8 cellular contexts compared by ENCODE assay signal in genomic region chr7:38249849-38250248, GRCh38.
DNase-seq lines count a peak whose midpoint lies in the region; ATAC-seq lines count a peak whose summit lies in the region.
"Not testable (repeated sequence)": the region's sequence is repeated elsewhere in the genome, so short reads cannot be mapped to it uniquely, and the experiment has no call there.

No MANE protein-coding gene starts in this region.

- not testable (repeated sequence) for H3K36me3 ChIP-seq in CD8-positive, alpha-beta memory T cell (ENCODE audit: insufficient read depth, low read length)
- peaks cover 0 to 20% (median 0%) of the 10 kb centered on the region in 3 experiments for H3K36me3 ChIP-seq in naive thymus-derived CD4-positive, alpha-beta T cell (ENCODE audit: control insufficient read depth in 2 of 3, insufficient read depth in 3 of 3, low read length in 3 of 3)

- H3K27me3 ChIP-seq in CD8-positive, alpha-beta memory T cell (ENCODE audit: insufficient read depth, low read length, poor library complexity, severe bottlenecking); naive thymus-derived CD4-positive, alpha-beta T cell (ENCODE audit: control insufficient read depth in 2 of 2, insufficient read depth in 2 of 2, low read length in 2 of 2): not testable (repeated sequence)

- not testable (repeated sequence) for H3K4me3 ChIP-seq in CD8-positive, alpha-beta memory T cell (ENCODE audit: low read length); naive thymus-derived CD4-positive, alpha-beta T cell (ENCODE audit: low read length)

- H3K4me1 ChIP-seq in CD8-positive, alpha-beta memory T cell (ENCODE audit: insufficient read depth, low read length) = peaks cover 22% of the 10 kb centered on the region
- H3K4me1 ChIP-seq in naive thymus-derived CD4-positive, alpha-beta T cell (ENCODE audit: control insufficient read depth in 2 of 2, insufficient read depth in 2 of 2, low read length in 2 of 2) = peaks cover 0 to 19% of the 10 kb centered on the region in 2 donors

- CTCF ChIA-PET in CD8-positive, alpha-beta memory T cell (lab: Charles Lee); naive thymus-derived CD4-positive, alpha-beta T cell (lab: Charles Lee): not testable (repeated sequence)
- CTCF ChIA-PET in activated CD8-positive, alpha-beta T cell treated with anti-CD3 and anti-CD28 coated beads, Interleukin-2, amount 10 ng/mL, durations not matched to agents 7 days and 5 days (lab: Charles Lee) = interaction anchor here (0.9 to 1.8 kb wide), 3 partner anchors 34 to 86 kb away, joined by 3 to 4 read pairs (median 4); no protein-coding TSS in a partner anchor

- not testable (repeated sequence) for H3K27me3 Mint-ChIP-seq in CD8-positive, alpha-beta memory T cell; activated CD8-positive, alpha-beta T cell treated with anti-CD3 and anti-CD28 coated beads, Interleukin-2, amount 10 ng/mL, durations not matched to agents 7 days and 5 days (ENCODE audit: low read depth); naive thymus-derived CD4-positive, alpha-beta T cell

- H3K36me3 Mint-ChIP-seq in CD8-positive, alpha-beta memory T cell = peaks cover 29 to 72% (median 65%) of the 10 kb centered on the region in 3 donors
- peaks cover 60% of the 10 kb centered on the region for H3K36me3 Mint-ChIP-seq in activated CD8-positive, alpha-beta T cell treated with anti-CD3 and anti-CD28 coated beads, Interleukin-2, amount 10 ng/mL, durations not matched to agents 7 days and 5 days (ENCODE audit: low read depth)
- peaks cover 0 to 16% (median 8%) of the 10 kb centered on the region in 5 donors for H3K36me3 Mint-ChIP-seq in naive thymus-derived CD4-positive, alpha-beta T cell

- H3K9me3 ChIP-seq in CD8-positive, alpha-beta memory T cell (ENCODE audit: low read length); naive thymus-derived CD4-positive, alpha-beta T cell (ENCODE audit: control insufficient read depth in 2 of 3, low read length in 3 of 3): not testable (repeated sequence)

- peak overlapping the region; percentile 68 to 99 (median 88) for H3K27ac Mint-ChIP-seq in CD8-positive, alpha-beta memory T cell
- peak overlapping the region; percentile 65 for H3K27ac Mint-ChIP-seq in activated CD8-positive, alpha-beta T cell treated with anti-CD3 and anti-CD28 coated beads, Interleukin-2, amount 10 ng/mL, durations not matched to agents 7 days and 5 days
- not testable (repeated sequence) for H3K27ac Mint-ChIP-seq in naive thymus-derived CD4-positive, alpha-beta T cell

- intact Hi-C loops in naive thymus-derived CD4-positive, alpha-beta T cell (cut with micrococcal nuclease) = loop anchor here in 1 of 2 donors (2.0 kb wide), 1 partner anchor 51 kb away; no protein-coding TSS in a partner anchor

- not testable (repeated sequence) for DNase-seq in CD8-positive, alpha-beta memory T cell; activated CD8-positive, alpha-beta T cell treated with anti-CD3 and anti-CD28 coated beads, Interleukin-2, amount 10 ng/mL, durations not matched to agents 7 days and 5 days; naive thymus-derived CD4-positive, alpha-beta T cell
- peak; percentile 35 for DNase-seq in NCI-H69 (lab: John Stamatoyannopoulos, UW)

- H3K27ac ChIP-seq in CD8-positive, alpha-beta memory T cell (ENCODE audit: low read depth, low read length); naive thymus-derived CD4-positive, alpha-beta T cell (ENCODE audit: low read depth, low read length): not testable (repeated sequence)

- ATAC-seq in GM18868 (IDR thresholded peaks at IDR 0.05; ENCODE audit: unreplicated experiment) (peak; percentile 83), GM21367 (IDR thresholded peaks at IDR 0.05; ENCODE audit: unreplicated experiment) (peak; percentile 95), HG02678 (IDR thresholded peaks at IDR 0.05; ENCODE audit: unreplicated experiment) (peak; percentile 70), HG03342 (IDR thresholded peaks at IDR 0.05; ENCODE audit: unreplicated experiment) (peak; percentile 77)
- not testable (repeated sequence) for ATAC-seq in activated CD8-positive, alpha-beta T cell treated with anti-CD3 and anti-CD28 coated beads, Interleukin-2, amount 10 ng/mL, durations not matched to agents 7 days and 5 days
- peak; percentile 64 for ATAC-seq in naive thymus-derived CD4-positive, alpha-beta T cell

- H3K4me1 Mint-ChIP-seq in CD8-positive, alpha-beta memory T cell = peaks cover 45 to 70% (median 63%) of the 10 kb centered on the region in 3 donors
- peaks cover 38% of the 10 kb centered on the region for H3K4me1 Mint-ChIP-seq in activated CD8-positive, alpha-beta T cell treated with anti-CD3 and anti-CD28 coated beads, Interleukin-2, amount 10 ng/mL, durations not matched to agents 7 days and 5 days (ENCODE audit: low read depth)
- peaks cover 0 to 30% (median 9%) of the 10 kb centered on the region in 7 donors for H3K4me1 Mint-ChIP-seq in naive thymus-derived CD4-positive, alpha-beta T cell

- H3K9me3 Mint-ChIP-seq in CD8-positive, alpha-beta memory T cell; activated CD8-positive, alpha-beta T cell treated with anti-CD3 and anti-CD28 coated beads, Interleukin-2, amount 10 ng/mL, durations not matched to agents 7 days and 5 days (ENCODE audit: insufficient read depth); naive thymus-derived CD4-positive, alpha-beta T cell: not testable (repeated sequence)

- POLR2A ChIA-PET in CD8-positive, alpha-beta memory T cell (lab: Charles Lee); naive thymus-derived CD4-positive, alpha-beta T cell (lab: Charles Lee): not testable (repeated sequence)
- POLR2A ChIA-PET in activated CD8-positive, alpha-beta T cell treated with anti-CD3 and anti-CD28 coated beads, Interleukin-2, amount 10 ng/mL, durations not matched to agents 7 days and 5 days (lab: Charles Lee) = interaction anchor here (1.0 kb wide), 1 partner anchor 85 kb away, joined by 3 read pairs; no protein-coding TSS in a partner anchor

- peak overlapping the region; percentile 78 to 98 (median 85) for H3K4me3 Mint-ChIP-seq in CD8-positive, alpha-beta memory T cell
- peak overlapping the region; percentile 74 for H3K4me3 Mint-ChIP-seq in activated CD8-positive, alpha-beta T cell treated with anti-CD3 and anti-CD28 coated beads, Interleukin-2, amount 10 ng/mL, durations not matched to agents 7 days and 5 days
- peak overlapping the region in 2 of 10 donors; percentile 16 to 67 for H3K4me3 Mint-ChIP-seq in naive thymus-derived CD4-positive, alpha-beta T cell
